8 cellular contexts compared by ENCODE assay signal in the genomic region with DNA sequence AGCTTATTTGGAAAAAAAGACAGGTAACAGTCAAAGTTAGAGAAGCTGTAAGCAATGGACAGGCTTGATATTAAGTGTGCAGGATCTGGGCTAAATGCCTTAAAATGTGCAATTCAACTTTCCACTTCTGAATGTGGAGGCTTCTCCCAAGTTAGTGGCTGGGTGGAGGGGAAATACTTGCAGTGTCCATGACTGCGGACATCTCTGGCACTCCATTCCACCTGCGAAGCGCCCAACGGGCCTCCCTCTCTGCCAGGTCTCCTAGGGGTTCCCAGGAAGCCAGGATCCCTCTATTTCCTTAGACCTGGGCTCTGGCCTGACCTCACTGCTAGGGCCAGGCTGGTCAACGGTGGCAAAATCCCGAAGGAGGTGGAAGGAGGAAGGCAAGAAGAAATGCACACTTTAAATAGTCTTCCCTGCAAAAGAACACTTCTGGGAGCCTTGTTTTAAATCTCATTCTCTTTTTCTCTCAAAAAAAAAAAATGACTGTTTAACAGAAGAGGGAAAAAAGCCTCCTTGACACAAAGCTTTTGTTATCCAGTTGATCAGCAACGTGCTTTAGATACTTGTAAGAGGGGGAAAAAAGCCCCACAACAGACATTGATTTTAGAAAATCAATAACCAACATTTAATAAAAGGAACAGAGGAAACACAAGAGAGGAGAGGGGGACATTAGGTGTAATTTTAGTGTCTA. TPM values are rescaled to one million over a fixed set of nuclear protein-coding genes. Genes with fewer than 3 reads are reported as not detected.
DNase-seq lines count a peak whose midpoint lies in the region; ATAC-seq, FAIRE-seq and TF ChIP-seq lines count a peak whose summit lies in the region.

No MANE protein-coding gene starts in this region.

- H3K4me1 ChIP-seq in smooth muscle cell (ENCODE audit: low read depth) = peaks cover 52% of the 10 kb centered on the region

- peaks cover 50% of the 10 kb centered on the region for H4K20me1 ChIP-seq in smooth muscle cell (ENCODE audit: low read depth)

- H3K4me1 Mint-ChIP-seq in HFFc6 (ENCODE audit: low read depth) = peaks cover 56% of the 10 kb centered on the region
- peaks cover 2% of the 10 kb centered on the region for H3K4me1 Mint-ChIP-seq in activated naive CD8-positive, alpha-beta T cell treated with anti-CD3 and anti-CD28 coated beads, Interleukin-2, amount 10 ng/mL, durations not matched to agents 7 days and 5 days

- TF ChIP-seq CTCF in HFFc6 (IDR thresholded peaks at IDR 0.05) (no peak), smooth muscle cell (IDR thresholded peaks at IDR 0.05; ENCODE audit: borderline replicate concordance, insufficient read depth, poor library complexity, severe bottlenecking) (no peak), D721Med (IDR thresholded peaks at IDR 0.05; ENCODE audit: insufficient read depth, missing control alignments) (no peak)

- H3K27me3 ChIP-seq in smooth muscle cell (ENCODE audit: low read depth) = no peaks in the 10 kb centered on the region

- POLR2A ChIA-PET in activated naive CD8-positive, alpha-beta T cell treated with anti-CD3 and anti-CD28 coated beads, Interleukin-2, amount 10 ng/mL, durations not matched to agents 7 days and 5 days (lab: Charles Lee) = no interaction called here

- H3K36me3 Mint-ChIP-seq in HFFc6 (ENCODE audit: low read depth) = peaks cover 13% of the 10 kb centered on the region
- no peaks in the 10 kb centered on the region for H3K36me3 Mint-ChIP-seq in activated naive CD8-positive, alpha-beta T cell treated with anti-CD3 and anti-CD28 coated beads, Interleukin-2, amount 10 ng/mL, durations not matched to agents 7 days and 5 days

- no peak for ATAC-seq in activated naive CD8-positive, alpha-beta T cell treated with anti-CD3 and anti-CD28 coated beads, Interleukin-2, amount 10 ng/mL, durations not matched to agents 7 days and 5 days (ENCODE audit: low read depth)
- ATAC-seq in HG02870 (IDR thresholded peaks at IDR 0.05; ENCODE audit: unreplicated experiment) = no peak
- no peak for ATAC-seq in GM19328 (IDR thresholded peaks at IDR 0.05; ENCODE audit: unreplicated experiment)

- H3K4me3 ChIP-seq in smooth muscle cell = peak overlapping the region; percentile 82

- H3K9ac ChIP-seq in smooth muscle cell (ENCODE audit: low read depth) = peak overlapping the region; percentile 98

- peaks cover 21% of the 10 kb centered on the region for H3F3A ChIP-seq in smooth muscle cell (ENCODE audit: low read depth)

- H3K27ac Mint-ChIP-seq in HFFc6 = peak overlapping the region; percentile 97
- H3K27ac Mint-ChIP-seq in activated naive CD8-positive, alpha-beta T cell treated with anti-CD3 and anti-CD28 coated beads, Interleukin-2, amount 10 ng/mL, durations not matched to agents 7 days and 5 days = no peak overlapping the region

- peak overlapping the region; percentile 91 for H3K4me2 ChIP-seq in smooth muscle cell

- 12% methylated on average over 7 of the region's 7 CpGs for WGBS in smooth muscle cell (ENCODE audit: low lambda C conversion rate)

- H3K27me3 Mint-ChIP-seq in HFFc6 (ENCODE audit: insufficient read depth) = peaks cover 6% of the 10 kb centered on the region
- peaks cover 34% of the 10 kb centered on the region for H3K27me3 Mint-ChIP-seq in activated naive CD8-positive, alpha-beta T cell treated with anti-CD3 and anti-CD28 coated beads, Interleukin-2, amount 10 ng/mL, durations not matched to agents 7 days and 5 days

- peak overlapping the region; percentile 98 for H3K27ac ChIP-seq in smooth muscle cell (ENCODE audit: low read depth)

- peaks cover 100% of the 10 kb centered on the region for H3K79me2 ChIP-seq in smooth muscle cell (ENCODE audit: low read depth)

- no peaks in the 10 kb centered on the region for H3K9me3 ChIP-seq in smooth muscle cell (replicated peaks; ENCODE audit: low read depth)

- no peaks in the 10 kb centered on the region for H3K36me3 ChIP-seq in smooth muscle cell (ENCODE audit: low read depth)

- no peak for FAIRE-seq in D721Med (lab: Jason Lieb, UNC)

- DNase-seq in HFFc6 = no peak
- no peak for DNase-seq in activated naive CD8-positive, alpha-beta T cell treated with anti-CD3 and anti-CD28 coated beads, Interleukin-2, amount 10 ng/mL, durations not matched to agents 7 days and 5 days
- peak; percentile 64 for DNase-seq in inferior parietal cortex (ENCODE audit: extremely low spot score)
- DNase-seq in smooth muscle cell (lab: John Stamatoyannopoulos, UW; ENCODE audit: unreplicated experiment) = no peak
- no peak for DNase-seq in stimulated activated CD4-positive, alpha-beta T cell treated with anti-CD3 and anti-CD28 coated beads, Interleukin-2, amount 100 ng/mL, for 24 hours
- no peak for DNase-seq in D721Med (ENCODE audit: insufficient read length, low spot score)

- peak overlapping the region; percentile 90 for H3K4me3 Mint-ChIP-seq in HFFc6
- H3K4me3 Mint-ChIP-seq in activated naive CD8-positive, alpha-beta T cell treated with anti-CD3 and anti-CD28 coated beads, Interleukin-2, amount 10 ng/mL, durations not matched to agents 7 days and 5 days = peak overlapping the region; percentile 67

- H2AFZ ChIP-seq in smooth muscle cell (ENCODE audit: low read depth) = no peak overlapping the region

- no peaks in the 10 kb centered on the region for H3K9me3 Mint-ChIP-seq in HFFc6
- no peaks in the 10 kb centered on the region for H3K9me3 Mint-ChIP-seq in activated naive CD8-positive, alpha-beta T cell treated with anti-CD3 and anti-CD28 coated beads, Interleukin-2, amount 10 ng/mL, durations not matched to agents 7 days and 5 days

RNA-seq across cellular contexts. Expression of gene ZEB2, which starts 5.0 kb away (rescaled TPM):
- total RNA-seq in HFFc6 (2021; fragmentation: NEBNext Ultra II Directional; extraction: Animal tissue kit (Norgen Biotek cat#: 25700)) = 10 to 100 TPM; 57.0 to 76.3 (median 62.8) TPM
- 10 to 100 TPM; 17.8 to 19.6 TPM for total RNA-seq in activated naive CD8-positive, alpha-beta T cell treated with anti-CD3 and anti-CD28 coated beads, Interleukin-2, amount 10 ng/mL, durations not matched to agents 7 days and 5 days
- 148 and 158 TPM in 2 replicates for total RNA-seq in smooth muscle cell
- polyA plus RNA-seq in smooth muscle cell = 50.8 and 67.5 TPM in 2 replicates
